Comparison of ENCODE assay signal across 19 cellular contexts in the genomic region with DNA sequence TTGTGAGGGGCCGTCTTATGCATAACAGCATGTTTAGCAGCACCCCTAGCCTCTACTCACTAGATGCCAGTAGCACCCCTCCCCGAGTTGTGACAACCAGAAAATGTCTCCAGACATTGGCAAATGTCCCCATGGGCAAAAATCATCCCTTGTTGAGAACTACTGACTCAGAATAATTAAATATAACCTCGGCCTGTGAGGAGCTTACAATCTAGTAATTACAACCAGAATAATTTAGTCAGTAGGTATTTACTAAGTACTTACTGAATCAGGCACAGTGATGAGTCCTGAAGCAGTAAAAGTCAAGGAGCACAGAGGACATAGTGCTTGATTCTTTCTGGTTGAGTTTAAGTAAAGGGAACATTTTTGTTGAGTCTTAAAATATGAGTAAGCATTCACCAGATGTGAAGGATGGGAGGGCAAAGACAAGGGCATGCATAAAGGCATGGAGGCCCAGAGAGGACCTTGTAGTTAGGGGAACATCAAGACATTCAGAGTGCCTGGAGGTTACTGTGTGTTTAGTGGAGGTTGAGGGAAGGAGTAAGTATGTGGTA. TPM values are rescaled to one million over a fixed set of nuclear protein-coding genes. Genes with fewer than 3 reads are reported as not detected.
DNase-seq lines count a peak whose midpoint lies in the region; ATAC-seq, FAIRE-seq and TF ChIP-seq lines count a peak whose summit lies in the region.
"Had no signal": no experiment of that assay in that cellular context is flagged by ENCODE, and none has a peak within 500 bp of the region (broad histone marks: within the 10 kb centered on the region; RNA-seq: fewer than 3 reads in every experiment).

No MANE protein-coding gene starts in this region.

- H3K9me3 Mint-ChIP-seq in natural killer cell (no peaks in the 10 kb centered on the region), mesothelial cell of epicardium (no peaks in the 10 kb centered on the region)
- no peaks in the 10 kb centered on the region for H3K9me3 Mint-ChIP-seq in natural killer cell treated with Interleukin-12 subunit alpha and Interleukin-12 subunit beta and Interleukin-15 and Interleukin-18, amount 100 ng/mL, for 72 hours
- H3K9me3 Mint-ChIP-seq: central memory CD8-positive, alpha-beta T cell; effector memory CD8-positive, alpha-beta T cell had no signal

- H3K27me3 Mint-ChIP-seq in natural killer cell (ENCODE audit: low read depth in 2 of 2) (no peaks in the 10 kb centered on the region), mesothelial cell of epicardium (ENCODE audit: low read depth) (no peaks in the 10 kb centered on the region)
- H3K27me3 Mint-ChIP-seq in natural killer cell treated with Interleukin-12 subunit alpha and Interleukin-12 subunit beta and Interleukin-15 and Interleukin-18, amount 100 ng/mL, for 72 hours, result no peaks in the 10 kb centered on the region
- H3K27me3 Mint-ChIP-seq: activated naive CD8-positive, alpha-beta T cell; central memory CD8-positive, alpha-beta T cell; effector memory CD8-positive, alpha-beta T cell had no signal

- H3K36me3 ChIP-seq in adipocyte (ENCODE audit: control insufficient read depth, insufficient read depth, low read length, severe bottlenecking), result peaks cover 43% of the 10 kb centered on the region

- H3K4me1 Mint-ChIP-seq in natural killer cell (peaks cover 36 to 40% of the 10 kb centered on the region in 2 donors), mesothelial cell of epicardium (peaks cover 23% of the 10 kb centered on the region)
- H3K4me1 Mint-ChIP-seq in natural killer cell treated with Interleukin-12 subunit alpha and Interleukin-12 subunit beta and Interleukin-15 and Interleukin-18, amount 100 ng/mL, for 72 hours (ENCODE audit: low read depth in 2 of 2), result peaks cover 18 to 23% of the 10 kb centered on the region in 2 donors

- TF ChIP-seq CTCF in natural killer cell (IDR thresholded peaks at IDR 0.05), result no peak
- TF ChIP-seq CTCF in mesothelial cell of epicardium (IDR thresholded peaks at IDR 0.05; ENCODE audit: unreplicated experiment), result no peak

- no peaks in the 10 kb centered on the region for H3K9me3 ChIP-seq in adipocyte (ENCODE audit: control insufficient read depth, low read length)
- H3K9me3 ChIP-seq: upper lobe of right lung had no signal

- intact Hi-C loops in natural killer cell (cut with micrococcal nuclease), result no loop called here

- H3K27ac Mint-ChIP-seq in natural killer cell, result peak overlapping the region; percentile 32 to 50
- peak overlapping the region in 1 of 2 donors; percentile 6 for H3K27ac Mint-ChIP-seq in natural killer cell treated with Interleukin-12 subunit alpha and Interleukin-12 subunit beta and Interleukin-15 and Interleukin-18, amount 100 ng/mL, for 72 hours
- H3K27ac Mint-ChIP-seq in mesothelial cell of epicardium, result peak overlapping the region; percentile 13
- H3K27ac Mint-ChIP-seq: activated naive CD8-positive, alpha-beta T cell had no signal

- no peaks in the 10 kb centered on the region for H3K27me3 ChIP-seq in adipocyte (replicated peaks; ENCODE audit: control insufficient read depth, insufficient read depth, low read length)
- H3K27me3 ChIP-seq: upper lobe of right lung had no signal

- DNase-seq in natural killer cell, result no peak
- no peak for DNase-seq in natural killer cell treated with Interleukin-12 subunit alpha and Interleukin-12 subunit beta and Interleukin-15 and Interleukin-18, amount 100 ng/mL, for 72 hours (ENCODE audit: low spot score)
- peak; percentile 15 for DNase-seq in adipocyte (ENCODE audit: low read depth)
- no peak for DNase-seq in mesothelial cell of epicardium (ENCODE audit: low spot score in 2 of 2, unreplicated experiment in 2 of 2)
- DNase-seq in NCI-H2081 treated with DMSO at 0.1 percent for 48 hours (lab: John Stamatoyannopoulos, UW), result no peak
- DNase-seq in HTR-8/SVneo (ENCODE audit: insufficient read length, low spot score), result no peak
- no peak for DNase-seq in C1 segment of cervical spinal cord (lab: John Stamatoyannopoulos, UW)
- DNase-seq in NCI-H2227 treated with DMSO at 0.1 percent for 48 hours (lab: John Stamatoyannopoulos, UW), result no peak
- DNase-seq: DMS153; effector memory CD8-positive, alpha-beta T cell; foreskin melanocyte; T-helper 2 cell; upper lobe of right lung had no signal

- no peak for ATAC-seq in natural killer cell
- ATAC-seq in natural killer cell treated with Interleukin-12 subunit alpha and Interleukin-12 subunit beta and Interleukin-15 and Interleukin-18, amount 100 ng/mL, for 72 hours, result no peak
- ATAC-seq: activated CD4-positive, CD25-positive, alpha-beta regulatory T cell treated with anti-CD3 and anti-CD28 coated beads, Interleukin-2, amount 50 U/mL, for 24 hours; effector memory CD8-positive, alpha-beta T cell; upper lobe of right lung had no signal

- H3K4me3 Mint-ChIP-seq in natural killer cell, result no peak overlapping the region
- no peak overlapping the region for H3K4me3 Mint-ChIP-seq in natural killer cell treated with Interleukin-12 subunit alpha and Interleukin-12 subunit beta and Interleukin-15 and Interleukin-18, amount 100 ng/mL, for 72 hours
- H3K4me3 Mint-ChIP-seq in mesothelial cell of epicardium, result no peak overlapping the region
- H3K4me3 Mint-ChIP-seq: activated naive CD8-positive, alpha-beta T cell; central memory CD8-positive, alpha-beta T cell; effector memory CD8-positive, alpha-beta T cell had no signal

- H3K36me3 Mint-ChIP-seq in natural killer cell (peaks cover 16% of the 10 kb centered on the region), mesothelial cell of epicardium (peaks cover 37% of the 10 kb centered on the region)
- peaks cover 16% of the 10 kb centered on the region for H3K36me3 Mint-ChIP-seq in natural killer cell treated with Interleukin-12 subunit alpha and Interleukin-12 subunit beta and Interleukin-15 and Interleukin-18, amount 100 ng/mL, for 72 hours

- H3K9ac ChIP-seq in adipocyte (ENCODE audit: low read length), result no peak overlapping the region
- H3K9ac ChIP-seq: KMS-11 had no signal

- no peak for FAIRE-seq in HTR-8/SVneo (lab: Jason Lieb, UNC)
- FAIRE-seq: small intestine had no signal

- H3K4me1 ChIP-seq in adipocyte (ENCODE audit: control insufficient read depth, insufficient read depth, low read length), result peaks cover 20% of the 10 kb centered on the region

- no peak overlapping the region for H3K4me3 ChIP-seq in adipocyte (ENCODE audit: low read length)
- H3K4me3 ChIP-seq: upper lobe of right lung had no signal

RNA-seq across cellular contexts. Expression of gene KCNQ4, which starts 44.1 kb away (rescaled TPM):
- under 1 TPM; 0.14 to 0.45 (median 0.35) TPM for total RNA-seq in natural killer cell
- total RNA-seq in natural killer cell treated with Interleukin-12 subunit alpha and Interleukin-12 subunit beta and Interleukin-15 and Interleukin-18, amount 100 ng/mL, for 72 hours, result under 1 TPM; 0.24 to 0.56 TPM
- 0.78 to 0.97 TPM (median 0.79 TPM) in 3 replicates for total RNA-seq in mesothelial cell of epicardium
- total RNA-seq: lung microvascular endothelial cell had no signal

RNA-seq across cellular contexts. Expression of gene NFYC, which starts 48.0 kb away (rescaled TPM):
- total RNA-seq in natural killer cell (10 to 100 TPM; 38.7 to 60.4 (median 48.5) TPM), mesothelial cell of epicardium (91.0 to 101 TPM (median 91.2 TPM) in 3 replicates)
- total RNA-seq in natural killer cell treated with Interleukin-12 subunit alpha and Interleukin-12 subunit beta and Interleukin-15 and Interleukin-18, amount 100 ng/mL, for 72 hours, result 10 to 100 TPM; 56.7 to 80.3 TPM
